In the genomic region with DNA sequence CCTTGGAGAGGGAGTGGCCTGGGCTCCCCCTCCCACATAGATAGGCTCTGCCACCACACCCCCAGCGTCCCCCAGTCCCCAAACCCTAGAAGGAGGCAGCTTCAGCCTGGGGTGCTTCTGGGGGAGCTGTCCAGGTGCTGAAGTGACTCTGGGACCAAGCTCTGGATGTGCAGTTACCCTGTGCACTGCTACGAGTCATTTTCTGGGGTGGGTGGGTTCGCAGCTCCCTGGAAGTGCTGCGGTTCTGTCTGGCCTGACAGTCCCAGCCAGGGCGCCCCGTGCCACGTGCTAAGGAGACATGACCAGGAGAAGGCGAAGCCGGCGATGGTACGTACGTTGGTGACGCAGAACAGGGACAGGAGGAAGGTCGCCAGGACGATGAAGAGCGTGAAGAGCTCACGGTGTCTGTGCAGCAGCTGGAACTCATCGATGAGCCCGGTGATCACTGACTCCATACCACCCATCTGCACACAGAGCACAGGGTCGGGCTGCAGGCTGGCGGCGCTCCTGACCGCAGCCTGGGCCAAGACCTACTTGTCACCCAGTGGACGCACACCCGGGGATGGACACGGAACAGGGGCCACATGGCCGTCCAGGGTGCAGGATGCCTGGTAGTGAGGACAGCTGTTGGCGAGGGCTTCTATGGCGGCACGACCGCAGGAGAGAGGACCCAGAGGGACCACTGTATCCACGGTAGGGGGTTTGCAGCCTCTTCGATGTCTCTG, we compare ENCODE assay signal across 10 cellular contexts. TPM values are rescaled to one million over a fixed set of nuclear protein-coding genes. Genes with fewer than 3 reads are reported as not detected.
DNase-seq lines count a peak whose midpoint lies in the region; ATAC-seq and TF ChIP-seq lines count a peak whose summit lies in the region.
"Had no signal": no experiment of that assay in that cellular context is flagged by ENCODE, and none has a peak within 500 bp of the region (broad histone marks: within the 10 kb centered on the region; RNA-seq: fewer than 3 reads in every experiment).

No MANE protein-coding gene starts in this region.

- peaks cover 57% of the 10 kb centered on the region for H3K27me3 Mint-ChIP-seq in stimulated activated naive CD8-positive, alpha-beta T cell treated with anti-CD3 and anti-CD28 coated beads, Interleukin-15, amount 100 ng/mL, for 72 hours
- peaks cover 14% of the 10 kb centered on the region for H3K27me3 Mint-ChIP-seq in glutamatergic neuron (ENCODE audit: unreplicated experiment)

- H3K9me2 ChIP-seq in SK-N-SH: no peaks in the 10 kb centered on the region

- H3K4me1 ChIP-seq in SK-N-SH (ENCODE audit: control insufficient read depth in 1 of 2, insufficient read depth in 2 of 2, low read depth in 1 of 2, low read length in 1 of 2): no peaks in the 10 kb centered on the region

- H3K27ac Mint-ChIP-seq in stimulated activated naive CD8-positive, alpha-beta T cell treated with anti-CD3 and anti-CD28 coated beads, Interleukin-15, amount 100 ng/mL, for 72 hours: no peak overlapping the region
- H3K27ac Mint-ChIP-seq in glutamatergic neuron (ENCODE audit: unreplicated experiment): no peak overlapping the region

- no peak overlapping the region for H2AFZ ChIP-seq in SK-N-SH (ENCODE audit: low read depth)

- no peaks in the 10 kb centered on the region for H3K9me3 ChIP-seq in SK-N-SH

- H3K27ac ChIP-seq in SK-N-SH (ENCODE audit: low read depth in 2 of 2, low read length in 1 of 2) (no peak overlapping the region), coronary artery (no peak overlapping the region)

- POLR2A ChIA-PET in SK-N-SH (lab: Yijun Ruan, JAX): no interaction called here

- H3K4me3 ChIP-seq in SK-N-SH (ENCODE audit: low read depth in 2 of 2, low read length in 1 of 2) (no peak overlapping the region), coronary artery (no peak overlapping the region)

- TF ChIP-seq CTCF in SK-N-SH (IDR thresholded peaks at IDR 0.05): no peak
- TF ChIP-seq CTCF in glutamatergic neuron (IDR thresholded peaks at IDR 0.05; ENCODE audit: partially characterized antibody, unreplicated experiment): no peak
- TF ChIP-seq CTCF in coronary artery (IDR thresholded peaks at IDR 0.05): no peak

- no peak for TF ChIP-seq EP300 in SK-N-SH (IDR thresholded peaks at IDR 0.05; ENCODE audit: borderline replicate concordance in 1 of 2, low read depth in 1 of 2, low read length in 1 of 2)

- no peak overlapping the region for H3K4me2 ChIP-seq in SK-N-SH

- H3K36me3 Mint-ChIP-seq in glutamatergic neuron (ENCODE audit: unreplicated experiment): peaks cover 8% of the 10 kb centered on the region

- no peaks in the 10 kb centered on the region for H3K27me3 ChIP-seq in SK-N-SH (ENCODE audit: insufficient read depth)

- CTCF ChIA-PET in SK-N-SH (lab: Yijun Ruan, JAX): interaction anchor here (0.8 to 2.9 kb wide), 4 partner anchors 24 to 245 kb away, joined by 3 to 11 read pairs (median 3); no protein-coding TSS in a partner anchor

- no peaks in the 10 kb centered on the region for H4K20me1 ChIP-seq in SK-N-SH (ENCODE audit: insufficient read depth)

- no peak overlapping the region for H3K9ac ChIP-seq in SK-N-SH

- no peaks in the 10 kb centered on the region for H3K9me3 Mint-ChIP-seq in stimulated activated naive CD8-positive, alpha-beta T cell treated with anti-CD3 and anti-CD28 coated beads, Interleukin-15, amount 100 ng/mL, for 72 hours
- peaks cover 15% of the 10 kb centered on the region for H3K9me3 Mint-ChIP-seq in glutamatergic neuron (ENCODE audit: unreplicated experiment)

- H3K4me1 Mint-ChIP-seq in stimulated activated naive CD8-positive, alpha-beta T cell treated with anti-CD3 and anti-CD28 coated beads, Interleukin-15, amount 100 ng/mL, for 72 hours: no peaks in the 10 kb centered on the region
- peaks cover 21% of the 10 kb centered on the region for H3K4me1 Mint-ChIP-seq in glutamatergic neuron (ENCODE audit: low read depth, unreplicated experiment)

- H3K4me3 Mint-ChIP-seq in stimulated activated naive CD8-positive, alpha-beta T cell treated with anti-CD3 and anti-CD28 coated beads, Interleukin-15, amount 100 ng/mL, for 72 hours: no peak overlapping the region
- no peak overlapping the region for H3K4me3 Mint-ChIP-seq in glutamatergic neuron (ENCODE audit: unreplicated experiment)

- H3F3A ChIP-seq in SK-N-SH (replicated peaks; ENCODE audit: insufficient read depth): no peaks in the 10 kb centered on the region

- no peaks in the 10 kb centered on the region for H3K36me3 ChIP-seq in SK-N-SH (replicated peaks in 1 of 2; ENCODE audit: control insufficient read depth in 1 of 2, insufficient read depth in 2 of 2, low read length in 1 of 2)

- 44% methylated on average over 10 of the region's 33 CpGs for WGBS in SK-N-SH (ENCODE audit: low lambda C conversion rate)

- TF ChIP-seq RAD21 in SK-N-SH (IDR thresholded peaks at IDR 0.05; ENCODE audit: low read length): no peak

- DNase-seq in stimulated activated naive CD8-positive, alpha-beta T cell treated with anti-CD3 and anti-CD28 coated beads, Interleukin-15, Interleukin-2, amounts not matched to agents 100 U/mL and 50 U/mL, for 24 hours: peak; percentile 24
- DNase-seq in stimulated activated naive CD8-positive, alpha-beta T cell treated with anti-CD3 and anti-CD28 coated beads, Interleukin-15, amount 100 ng/mL, for 72 hours: no peak
- DNase-seq in SK-N-SH (no peak), glutamatergic neuron (peak; percentile 11), coronary artery (ENCODE audit: low spot score) (no peak), GOT3 (lab: John Stamatoyannopoulos, UW) (no peak)
- DNase-seq in stimulated activated naive CD4-positive, alpha-beta T cell treated with Interleukin-2 at 50 U/mL for 16 hours (lab: John Stamatoyannopoulos, UW): no peak
- no peak for DNase-seq in activated CD4-positive, CD25-positive, alpha-beta regulatory T cell (lab: John Stamatoyannopoulos, UW)
- DNase-seq: activated naive CD4-positive, alpha-beta T cell; stimulated activated CD4-positive, alpha-beta T cell treated with anti-CD3 and anti-CD28 coated beads, Interleukin-4, amount 100 ng/mL, for 4 hours had no signal

- H3K79me2 ChIP-seq in SK-N-SH (ENCODE audit: insufficient read depth): no peaks in the 10 kb centered on the region

- no peak for ATAC-seq in stimulated activated naive CD8-positive, alpha-beta T cell treated with anti-CD3 and anti-CD28 coated beads, Interleukin-15, Interleukin-2, amounts not matched to agents 100 U/mL and 50 U/mL, for 24 hours
- ATAC-seq in stimulated activated naive CD8-positive, alpha-beta T cell treated with anti-CD3 and anti-CD28 coated beads, Interleukin-15, amount 100 ng/mL, for 72 hours: no peak

TF ChIP-seq in SK-N-SH, 30 proteins besides CTCF, POLR2A, EP300 and RAD21:
- TF ChIP-seq YY1 (IDR thresholded peaks at IDR 0.05; ENCODE audit: low read depth): no peak
- TF ChIP-seq, protein P1, sequence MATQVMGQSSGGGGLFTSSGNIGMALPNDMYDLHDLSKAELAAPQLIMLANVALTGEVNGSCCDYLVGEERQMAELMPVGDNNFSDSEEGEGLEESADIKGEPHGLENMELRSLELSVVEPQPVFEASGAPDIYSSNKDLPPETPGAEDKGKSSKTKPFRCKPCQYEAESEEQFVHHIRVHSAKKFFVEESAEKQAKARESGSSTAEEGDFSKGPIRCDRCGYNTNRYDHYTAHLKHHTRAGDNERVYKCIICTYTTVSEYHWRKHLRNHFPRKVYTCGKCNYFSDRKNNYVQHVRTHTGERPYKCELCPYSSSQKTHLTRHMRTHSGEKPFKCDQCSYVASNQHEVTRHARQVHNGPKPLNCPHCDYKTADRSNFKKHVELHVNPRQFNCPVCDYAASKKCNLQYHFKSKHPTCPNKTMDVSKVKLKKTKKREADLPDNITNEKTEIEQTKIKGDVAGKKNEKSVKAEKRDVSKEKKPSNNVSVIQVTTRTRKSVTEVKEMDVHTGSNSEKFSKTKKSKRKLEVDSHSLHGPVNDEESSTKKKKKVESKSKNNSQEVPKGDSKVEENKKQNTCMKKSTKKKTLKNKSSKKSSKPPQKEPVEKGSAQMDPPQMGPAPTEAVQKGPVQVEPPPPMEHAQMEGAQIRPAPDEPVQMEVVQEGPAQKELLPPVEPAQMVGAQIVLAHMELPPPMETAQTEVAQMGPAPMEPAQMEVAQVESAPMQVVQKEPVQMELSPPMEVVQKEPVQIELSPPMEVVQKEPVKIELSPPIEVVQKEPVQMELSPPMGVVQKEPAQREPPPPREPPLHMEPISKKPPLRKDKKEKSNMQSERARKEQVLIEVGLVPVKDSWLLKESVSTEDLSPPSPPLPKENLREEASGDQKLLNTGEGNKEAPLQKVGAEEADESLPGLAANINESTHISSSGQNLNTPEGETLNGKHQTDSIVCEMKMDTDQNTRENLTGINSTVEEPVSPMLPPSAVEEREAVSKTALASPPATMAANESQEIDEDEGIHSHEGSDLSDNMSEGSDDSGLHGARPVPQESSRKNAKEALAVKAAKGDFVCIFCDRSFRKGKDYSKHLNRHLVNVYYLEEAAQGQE (IDR thresholded peaks at IDR 0.05; ENCODE audit: low read depth, low read length): peak; percentile 94

RNA-seq across cellular contexts. Expression of a gene that starts 35.7 kb away (rescaled TPM):
- polyA plus RNA-seq in SK-N-SH (2012; rRNA removed): not detected in 2 replicates
- polyA plus RNA-seq in SK-N-SH (2012; cell fraction: cytosol; rRNA removed): not detected in 2 replicates
- polyA plus RNA-seq in SK-N-SH (2012; cell fraction: nucleus; rRNA removed): not detected in 2 replicates
- total RNA-seq in glutamatergic neuron (ENCODE audit: unreplicated experiment): 22.4 TPM

Comparison
In these comparisons a context has a peak if more than half of its experiments do, and no peak if none do; other contexts are left out.
1. DNase-seq: peak in stimulated activated naive CD8-positive, alpha-beta T cell treated with anti-CD3 and anti-CD28 coated beads, Interleukin-15, Interleukin-2, amounts not matched to agents 100 U/mL and 50 U/mL, for 24 hours (single experiment) and glutamatergic neuron (single experiment); none in stimulated activated naive CD8-positive, alpha-beta T cell treated with anti-CD3 and anti-CD28 coated beads, Interleukin-15, amount 100 ng/mL, for 72 hours (0 of 2), SK-N-SH (single experiment), coronary artery (single experiment), GOT3 (single experiment), stimulated activated naive CD4-positive, alpha-beta T cell treated with Interleukin-2 at 50 U/mL for 16 hours (single experiment) and activated CD4-positive, CD25-positive, alpha-beta regulatory T cell (0 of 4).